In the genomic region with DNA sequence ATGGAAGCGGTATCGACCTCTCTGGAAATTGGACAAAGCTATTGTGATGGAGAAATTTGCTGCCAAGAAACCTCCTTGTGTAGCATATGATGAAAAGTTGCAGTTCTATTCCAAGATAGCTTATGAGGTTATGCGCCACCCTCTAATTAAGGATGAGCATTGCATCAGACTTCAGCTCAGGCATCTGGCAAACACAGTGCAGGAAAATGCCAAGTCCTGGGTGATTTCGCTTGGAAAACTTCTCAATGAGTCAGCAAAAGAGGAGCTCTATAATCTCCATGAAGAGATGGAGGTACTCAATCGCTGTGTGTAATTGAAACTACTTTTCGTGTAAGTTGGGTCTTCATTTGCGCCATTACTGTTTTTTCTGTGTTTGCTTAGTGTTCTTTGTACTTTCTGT, we compare ENCODE assay signal across 20 cellular contexts. TPM values are rescaled to one million over a fixed set of nuclear protein-coding genes. Genes with fewer than 3 reads are reported as not detected.
A peak's percentile ranks its signal among the peaks of the same experiment; 100 is the strongest.
DNase-seq lines count a peak whose midpoint lies in the region; ATAC-seq and TF ChIP-seq lines count a peak whose summit lies in the region.
"Had no signal": no experiment of that assay in that cellular context is flagged by ENCODE, and none has a peak within 500 bp of the region (broad histone marks: within the 10 kb centered on the region; RNA-seq: fewer than 3 reads in every experiment).

No MANE protein-coding gene starts in this region.

- H3K9ac ChIP-seq in mammary epithelial cell (ENCODE audit: insufficient read depth, low read length) = no peak overlapping the region

- WGBS in mammary epithelial cell (ENCODE audit: low coverage, missing lambda C conversion rate) = 32% methylated on average over 7 of the region's 7 CpGs

- peaks cover 2% of the 10 kb centered on the region for H3K27me3 ChIP-seq in mammary epithelial cell (ENCODE audit: insufficient read depth, low read length)
- H3K27me3 ChIP-seq: adrenal gland, testis had no signal

- no peak overlapping the region for H3K27ac ChIP-seq in mammary epithelial cell (ENCODE audit: insufficient read depth, low read depth, low read length)
- H3K27ac ChIP-seq: adrenal gland, C4-2B, gastroesophageal sphincter, left ventricle myocardium inferior, testis had no signal

- DNase-seq in AG20443 (ENCODE audit: low spot score) = peak; percentile 69
- peak; percentile 39 for DNase-seq in HS-5 (ENCODE audit: low read depth)
- peak; percentile 12 for DNase-seq in mammary epithelial cell
- peak; percentile 2 for DNase-seq in occipital lobe (lab: John Stamatoyannopoulos, UW)
- no peak for DNase-seq in retina
- no peak for DNase-seq in NOMO-1 (lab: John Stamatoyannopoulos, UW; ENCODE audit: unreplicated experiment in 2 of 2)
- DNase-seq: adrenal gland; effector memory CD4-positive, alpha-beta T cell; left ventricle myocardium inferior; MV-4-11; NCI-H2029; NCI-H526; nucleus accumbens; small intestine; stimulated activated CD4-positive, alpha-beta T cell treated with anti-CD3 and anti-CD28 coated beads, Interleukin-4, amount 100 ng/mL, for 4 hours; testis had no signal

- H4K20me1 ChIP-seq in mammary epithelial cell (ENCODE audit: insufficient read depth, low read length) = no peaks in the 10 kb centered on the region

- BruUV-seq in mammary epithelial cell (replicated peaks; lab: Mats Ljungman, UMichigan) = no TSS peak

- H3K79me2 ChIP-seq in mammary epithelial cell (ENCODE audit: insufficient read depth, low read length) = no peaks in the 10 kb centered on the region

- H3K36me3 ChIP-seq in mammary epithelial cell (ENCODE audit: insufficient read depth, low read length) = no peaks in the 10 kb centered on the region
- H3K36me3 ChIP-seq: gastroesophageal sphincter, left ventricle myocardium inferior had no signal

- CTCF ChIA-PET in mammary epithelial cell (lab: Charles Lee; ENCODE audit: low non-redundant PET) = no interaction called here

- intact Hi-C loops in mammary epithelial cell (cut with micrococcal nuclease) = no loop called here

- no peaks in the 10 kb centered on the region for H3K4me1 ChIP-seq in mammary epithelial cell (ENCODE audit: insufficient read depth, low read length)
- H3K4me1 ChIP-seq: adrenal gland, gastroesophageal sphincter, left ventricle myocardium inferior had no signal

- H3K4me3 ChIP-seq in mammary epithelial cell (replicated peaks in 1 of 3; ENCODE audit: insufficient read depth in 1 of 3, low read depth in 2 of 3, low read length in 3 of 3) = no peak overlapping the region
- H3K4me3 ChIP-seq: adrenal gland, gastroesophageal sphincter, left ventricle myocardium inferior, testis had no signal

- ATAC-seq in HG02798 (IDR thresholded peaks at IDR 0.05; ENCODE audit: poor library complexity, unreplicated experiment) = no peak
- ATAC-seq: activated T-helper 17 cell treated with anti-CD3 and anti-CD28 coated beads, Interleukin-2, amount 50 U/mL, for 72 hours; gastroesophageal sphincter had no signal

- no peak for TF ChIP-seq CTCF in mammary epithelial cell (conservative IDR thresholded peaks at IDR 0.05 in 1 of 2, IDR thresholded peaks at IDR 0.05 in 1 of 2; ENCODE audit: extremely low read depth in 1 of 2, insufficient read depth in 1 of 2, low read depth in 1 of 2, low read length in 2 of 2)

- no peak overlapping the region for H3K4me2 ChIP-seq in mammary epithelial cell (ENCODE audit: insufficient read depth, low read depth, low read length)

- dilution Hi-C loops in mammary epithelial cell (cut with HindIII; ENCODE audit: low sequenced_read_pairs) = no loop called here

- no peak overlapping the region for H2AFZ ChIP-seq in mammary epithelial cell (ENCODE audit: low read depth, low read length)

- H3K9me3 ChIP-seq in mammary epithelial cell (replicated peaks; ENCODE audit: insufficient read depth, low read length) = peaks cover 5% of the 10 kb centered on the region
- H3K9me3 ChIP-seq: adrenal gland, testis had no signal

- in situ Hi-C loops in mammary epithelial cell (cut with MboI; ENCODE audit: low sequenced_read_pairs in 2 of 2) = no loop called here

RNA-seq across cellular contexts. Expression of gene DNAH10, which starts 51.2 kb away (rescaled TPM):
- under 1 TPM; 0.50 to 0.96 TPM for total RNA-seq in mammary epithelial cell
- polyA plus RNA-seq in mammary epithelial cell = 0.16 TPM
- polyA minus RNA-seq in mammary epithelial cell = 0.16 TPM
- total RNA-seq in occipital lobe = 22.6 TPM
- total RNA-seq: gastroesophageal sphincter, left ventricle myocardium inferior had no signal

Comparison
In these comparisons a context has a peak if more than half of its experiments do, and no peak if none do; other contexts are left out.
1. DNase-seq: peak in AG20443 (single experiment), HS-5 (single experiment), mammary epithelial cell (single experiment) and occipital lobe (single experiment); none in retina (single experiment) and NOMO-1 (0 of 2).
2. RNA of gene DNAH10, which starts 51.2 kb away (total RNA-seq): 22.6 TPM in occipital lobe (single experiment); 0.50 to 0.96 TPM in mammary epithelial cell; every median in the first group is over 10 times any median in the second.